Comparison of ENCODE assay signal across 8 cellular contexts in genomic region chr11:72752088-72752914, GRCh38. TPM values are rescaled to one million over a fixed set of nuclear protein-coding genes. Genes with fewer than 3 reads are reported as not detected.
DNase-seq lines count a peak whose midpoint lies in the region; ATAC-seq and TF ChIP-seq lines count a peak whose summit lies in the region.

ARAP1 (minus strand) TSS chr11:72752408; CDS start chr11:72727128, 25,280 bp downstream.

- H3K9ac ChIP-seq in liver (ENCODE audit: low read depth in 1 of 2, low read length in 2 of 2): peak within 1 kb of the TSS in 1 of 2 donors; percentile 42

- TF ChIP-seq CTCF in liver (IDR thresholded peaks at IDR 0.05; ENCODE audit: low read depth, low read length, missing input control): no peak

- peak; percentile 68 to 87 for DNase-seq in NCI-H526 (lab: John Stamatoyannopoulos, UW)
- peak; percentile 50 to 56 for DNase-seq in activated CD4-positive, alpha-beta T cell treated with anti-CD3 and anti-CD28 coated beads, Interleukin-2, amount 50 U/mL, for 24 hours (ENCODE audit: low read depth in 1 of 2, low spot score in 1 of 2)
- DNase-seq in dermis microvascular lymphatic vessel endothelial cell (ENCODE audit: low read depth in 2 of 2): peak; percentile 21 to 70
- DNase-seq in stimulated activated CD4-positive, alpha-beta T cell treated with anti-CD3 and anti-CD28 coated beads, Interleukin-4, amount 100 ng/mL, for 24 hours: peak; percentile 73

- peaks cover 5 to 13% (median 11%) of the 10 kb centered on the region in 4 donors for H3K36me3 ChIP-seq in liver (ENCODE audit: control insufficient read depth in 4 of 4, insufficient read depth in 3 of 4, low read depth in 1 of 4, low read length in 3 of 4)

- H3K4me1 ChIP-seq in liver (ENCODE audit: control insufficient read depth in 4 of 4, insufficient read depth in 4 of 4, low read length in 3 of 4): peaks cover 4 to 42% (median 32%) of the 10 kb centered on the region in 4 donors

- H3K9me3 ChIP-seq in liver (ENCODE audit: control insufficient read depth in 4 of 4, low read length in 3 of 4): no peaks in the 10 kb centered on the region

- ATAC-seq in GM18498 (IDR thresholded peaks at IDR 0.05; ENCODE audit: unreplicated experiment) (peak; percentile 68), HG02973 (IDR thresholded peaks at IDR 0.05; ENCODE audit: unreplicated experiment) (peak; percentile 50), HG02884 (IDR thresholded peaks at IDR 0.05; ENCODE audit: unreplicated experiment) (no peak)

- TF ChIP-seq RAD21 in liver (IDR thresholded peaks at IDR 0.05): no peak

- peak within 1 kb of the TSS; percentile 5 to 63 (median 62) for H3K4me3 ChIP-seq in liver (ENCODE audit: low read depth in 1 of 3, low read length in 3 of 3)

- WGBS in liver: 2% methylated on average over 51 of the region's 51 CpGs

- H3K27me3 ChIP-seq in liver (ENCODE audit: control insufficient read depth in 4 of 4, insufficient read depth in 4 of 4, low read length in 3 of 4): no peaks in the 10 kb centered on the region

- H3K27ac ChIP-seq in liver (ENCODE audit: low read depth in 1 of 2, low read length in 2 of 2): peak within 1 kb of the TSS; percentile 16 to 65

TF ChIP-seq in liver, 16 proteins besides CTCF, POLR2A, EP300 and RAD21:
- TF ChIP-seq, protein P1, sequence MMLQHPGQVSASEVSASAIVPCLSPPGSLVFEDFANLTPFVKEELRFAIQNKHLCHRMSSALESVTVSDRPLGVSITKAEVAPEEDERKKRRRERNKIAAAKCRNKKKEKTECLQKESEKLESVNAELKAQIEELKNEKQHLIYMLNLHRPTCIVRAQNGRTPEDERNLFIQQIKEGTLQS (IDR thresholded peaks at IDR 0.05): no peak
- TF ChIP-seq RXRA (IDR thresholded peaks at IDR 0.05): peak in 1 of 2 donors; percentile 6
- no peak for TF ChIP-seq EGR1 (IDR thresholded peaks at IDR 0.05; ENCODE audit: low read depth in 2 of 2)

RNA-seq across cellular contexts. Expression of gene ARAP1, which starts in this region (rescaled TPM):
- total RNA-seq in dermis microvascular lymphatic vessel endothelial cell (73.7 and 88.5 TPM in 2 replicates), liver (10 to 100 TPM; 59.8 to 77.8 TPM)
- polyA plus RNA-seq in liver: 10 to 100 TPM; 14.4 to 27.2 TPM
